ENCODE assay signal across 8 cellular contexts in genomic region chr2:101736861-101737291, GRCh38. TPM values are rescaled to one million over a fixed set of nuclear protein-coding genes. Genes with fewer than 3 reads are reported as not detected.
A peak's percentile ranks its signal among the peaks of the same experiment; 100 is the strongest.
DNase-seq lines count a peak whose midpoint lies in the region; ATAC-seq, FAIRE-seq and TF ChIP-seq lines count a peak whose summit lies in the region.

No MANE protein-coding gene starts in this region.

- H3K4me3 ChIP-seq in RWPE2 (ENCODE audit: severe bottlenecking) = no peak overlapping the region

- no peak for TF ChIP-seq CTCF in RWPE2 (IDR thresholded peaks at IDR 0.05; ENCODE audit: poor library complexity, severe bottlenecking)
- TF ChIP-seq CTCF in GM10248 (IDR thresholded peaks at IDR 0.05; ENCODE audit: control extremely low read depth, extremely low read depth, low read depth, missing control alignments) = no peak

- POLR2A ChIA-PET in GM10248 (lab: Yijun Ruan, JAX) = no interaction called here

- H3K27me3 ChIP-seq in RWPE2 (ENCODE audit: insufficient read depth, poor library complexity, severe bottlenecking) = no peaks in the 10 kb centered on the region

- H3K4me1 ChIP-seq in RWPE2 (ENCODE audit: insufficient read depth, poor library complexity, severe bottlenecking) = peaks cover 76% of the 10 kb centered on the region

- FAIRE-seq in H54 (lab: Jason Lieb, UNC) = peak; percentile 57

- no peak for TF ChIP-seq POLR2A in H54 (IDR thresholded peaks at IDR 0.05; ENCODE audit: low read depth, low read length)

- no peaks in the 10 kb centered on the region for H3K36me3 ChIP-seq in RWPE2 (ENCODE audit: low read depth)

- DNase-seq in H54 (ENCODE audit: insufficient read length, low spot score) (peak; percentile 26), RWPE2 (ENCODE audit: low spot score) (no peak), fibroblast of the conjunctiva (ENCODE audit: low read depth) (peak; percentile 27), RPMI8226 (no peak), GM10248 (ENCODE audit: extremely low spot score) (no peak), NCI-H1417 (lab: John Stamatoyannopoulos, UW) (no peak), G401 (ENCODE audit: low spot score) (no peak)
- peak; percentile 44 to 47 for DNase-seq in stimulated activated CD4-positive, alpha-beta T cell treated with anti-CD3 and anti-CD28 coated beads, Interleukin-15, amount 100 ng/mL, for 48 hours (ENCODE audit: low read depth in 2 of 2)

- ATAC-seq in RWPE2 (ENCODE audit: low read depth) = peak; percentile 72

- H3K27ac ChIP-seq in RWPE2 (ENCODE audit: poor library complexity, severe bottlenecking) = peak overlapping the region; percentile 94

- no peaks in the 10 kb centered on the region for H3K9me3 ChIP-seq in RWPE2 (ENCODE audit: severe bottlenecking)

- CTCF ChIA-PET in GM10248 (lab: Yijun Ruan, JAX) = interaction anchor here (2.1 kb wide), 1 partner anchor 30 kb away, joined by 4 read pairs; no protein-coding TSS in a partner anchor

- in situ Hi-C loops in G401 (cut with HindIII; ENCODE audit: low sequenced_read_pairs) = no loop called here

RNA-seq across cellular contexts. Expression of gene MAP4K4, which starts 39.4 kb away (rescaled TPM):
- 47.3 and 70.8 TPM in 2 replicates for total RNA-seq in G401 (2014; rRNA removed; shearing (Covaris generic))

Comparison
In these comparisons a context has a peak if more than half of its experiments do, and no peak if none do; other contexts are left out.
1. DNase-seq: peak in H54 (single experiment), fibroblast of the conjunctiva (single experiment) and stimulated activated CD4-positive, alpha-beta T cell treated with anti-CD3 and anti-CD28 coated beads, Interleukin-15, amount 100 ng/mL, for 48 hours (2 of 2); none in RWPE2 (single experiment), RPMI8226 (single experiment), GM10248 (single experiment), NCI-H1417 (0 of 3) and G401 (single experiment).